In genomic region chr16:51374790-51375189, GRCh38 we compare ENCODE assay signal across 1 cellular context.
TF ChIP-seq lines count a peak whose summit lies in the region.

No MANE protein-coding gene starts in this region.

TF ChIP-seq in HepG2, 621 proteins besides CTCF, POLR2A, EP300 and RAD21:
- TF ChIP-seq TEF (CRISPR knock-in tag; IDR thresholded peaks at IDR 0.05) (no peak), PTBP1 (IDR thresholded peaks at IDR 0.05; ENCODE audit: low read depth, low read length, poor library complexity, severe bottlenecking) (no peak), CEBPB (IDR thresholded peaks at IDR 0.05; ENCODE audit: borderline replicate concordance, low read depth, low read length) (peak; percentile 65; the same call in 1 of the 2 replicates)
- TF ChIP-seq, protein P1, sequence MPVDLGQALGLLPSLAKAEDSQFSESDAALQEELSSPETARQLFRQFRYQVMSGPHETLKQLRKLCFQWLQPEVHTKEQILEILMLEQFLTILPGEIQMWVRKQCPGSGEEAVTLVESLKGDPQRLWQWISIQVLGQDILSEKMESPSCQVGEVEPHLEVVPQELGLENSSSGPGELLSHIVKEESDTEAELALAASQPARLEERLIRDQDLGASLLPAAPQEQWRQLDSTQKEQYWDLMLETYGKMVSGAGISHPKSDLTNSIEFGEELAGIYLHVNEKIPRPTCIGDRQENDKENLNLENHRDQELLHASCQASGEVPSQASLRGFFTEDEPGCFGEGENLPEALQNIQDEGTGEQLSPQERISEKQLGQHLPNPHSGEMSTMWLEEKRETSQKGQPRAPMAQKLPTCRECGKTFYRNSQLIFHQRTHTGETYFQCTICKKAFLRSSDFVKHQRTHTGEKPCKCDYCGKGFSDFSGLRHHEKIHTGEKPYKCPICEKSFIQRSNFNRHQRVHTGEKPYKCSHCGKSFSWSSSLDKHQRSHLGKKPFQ (CRISPR knock-in tag; IDR thresholded peaks at IDR 0.05; ENCODE audit: insufficient replicate concordance): no peak
TF ChIP-seq in HepG2: peak in this region for 1.
